ENCODE assay signal across 8 cellular contexts in genomic region chr11:128483211-128483788, GRCh38.
DNase-seq lines count a peak whose midpoint lies in the region; ATAC-seq, FAIRE-seq and TF ChIP-seq lines count a peak whose summit lies in the region.

No MANE protein-coding gene starts in this region.

- H3K27ac ChIP-seq in GM12878 (ENCODE audit: control insufficient read depth, insufficient read depth) (peak overlapping the region; percentile 97), thymus (ENCODE audit: low read depth) (peak overlapping the region; percentile 87), A673 (ENCODE audit: low read depth, low read length, poor library complexity, severe bottlenecking) (no peak overlapping the region)

- H3K4me1 ChIP-seq in GM12878 (ENCODE audit: control insufficient read depth, insufficient read depth, low read length) (peaks cover 41% of the 10 kb centered on the region), thymus (ENCODE audit: control insufficient read depth, insufficient read depth, low read length) (peaks cover 56% of the 10 kb centered on the region), A673 (ENCODE audit: insufficient read depth, low read length, poor library complexity, severe bottlenecking) (no peaks in the 10 kb centered on the region)

- FAIRE-seq in GM12878 (lab: Jason Lieb, UNC), result peak; percentile 59

- H3K9me3 ChIP-seq in GM12878 (replicated peaks; ENCODE audit: control insufficient read depth, insufficient read depth, low read length) (peaks cover 4% of the 10 kb centered on the region; the same call in 2 of the 3 replicates), thymus (ENCODE audit: control insufficient read depth) (no peaks in the 10 kb centered on the region), A673 (ENCODE audit: low read depth, low read length, poor library complexity, severe bottlenecking) (no peaks in the 10 kb centered on the region)

- ATAC-seq in GM19324 (IDR thresholded peaks at IDR 0.05; ENCODE audit: low FRiP score, unreplicated experiment) (peak; percentile 69), HG03342 (IDR thresholded peaks at IDR 0.05; ENCODE audit: unreplicated experiment) (peak; percentile 71), GM12878 (peak; percentile 84)

- peak; percentile 18; the same call in 1 of the 2 replicates for TF ChIP-seq RAD21 in GM12878 (IDR thresholded peaks at IDR 0.05; ENCODE audit: insufficient read depth, low read depth, low read length)

- RAD21 ChIA-PET in GM12878 (lab: Charles Lee; ENCODE audit: unreplicated experiment), result interaction anchor here (0.7 to 5.3 kb wide), 22 partner anchors 11 to 194 kb away, joined by 3 to 74 read pairs (median 5); no protein-coding TSS in a partner anchor

- intact Hi-C loops in GM12878 (cut with micrococcal nuclease; ENCODE audit: unreplicated experiment), result loop anchor here (1.0 to 2.0 kb wide), 2 partner anchors 14 to 34 kb away; no protein-coding TSS in a partner anchor
- intact Hi-C loops in A673 (cut with micrococcal nuclease; ENCODE audit: unreplicated experiment), result no loop called here

- POLR2A ChIA-PET in GM12878 (lab: Charles Lee) (interaction anchor here (0.8 to 4.0 kb wide), 13 partner anchors 11 to 188 kb away, joined by 3 to 32 read pairs (median 7); no protein-coding TSS in a partner anchor), A673 (lab: Charles Lee; ENCODE audit: low non-redundant PET) (no interaction called here)

- TF ChIP-seq CTCF in GM12878 (IDR thresholded peaks at IDR 0.05 in 2 of 3, conservative IDR thresholded peaks at IDR 0.05 in 1 of 3; ENCODE audit: control insufficient read depth in 2 of 3, extremely low read depth in 1 of 3, insufficient read depth in 1 of 3, low read depth in 3 of 3, low read length in 3 of 3), result no peak
- TF ChIP-seq CTCF in A673 (conservative IDR thresholded peaks at IDR 0.05; ENCODE audit: low read depth, low read length), result no peak

- H4K20me1 ChIP-seq in GM12878 (ENCODE audit: control insufficient read depth, insufficient read depth), result no peaks in the 10 kb centered on the region

- H3K27me3 ChIP-seq in GM12878 (replicated peaks in 1 of 2; ENCODE audit: control insufficient read depth in 2 of 2, insufficient read depth in 2 of 2, low read length in 1 of 2), result no peaks in the 10 kb centered on the region
- no peaks in the 10 kb centered on the region for H3K27me3 ChIP-seq in thymus (ENCODE audit: control insufficient read depth, insufficient read depth)
- H3K27me3 ChIP-seq in A673 (replicated peaks; ENCODE audit: insufficient read depth, low read depth, low read length, poor library complexity), result peaks cover 18% of the 10 kb centered on the region

- H3K79me2 ChIP-seq in GM12878 (ENCODE audit: control insufficient read depth, insufficient read depth, low read length), result peaks cover 40% of the 10 kb centered on the region

- in situ Hi-C loops in GM12878 (cut with MboI), result no loop called here

- peak overlapping the region; percentile 84 for H3K9ac ChIP-seq in GM12878 (ENCODE audit: control insufficient read depth, insufficient read depth, low read length)

- H3K36me3 ChIP-seq in GM12878 (ENCODE audit: control insufficient read depth in 2 of 2, insufficient read depth in 2 of 2, low read length in 1 of 2), result peaks cover 18 to 55% of the 10 kb centered on the region in 2 experiments
- peaks cover 68% of the 10 kb centered on the region for H3K36me3 ChIP-seq in thymus (ENCODE audit: control insufficient read depth, insufficient read depth)
- no peaks in the 10 kb centered on the region for H3K36me3 ChIP-seq in A673 (ENCODE audit: insufficient read depth, low read length, poor library complexity, severe bottlenecking)

- 1% methylated on average over 7 of the region's 7 CpGs for WGBS in GM12878 (ENCODE audit: insufficient coverage, insufficient replicate concordance, low lambda C conversion rate, missing lambda C conversion rate)
- WGBS in thymus, result 82% methylated on average over 7 of the region's 7 CpGs

- CTCF ChIA-PET in GM12878 (lab: Yijun Ruan, JAX), result interaction anchor here (0.7 to 3.9 kb wide), 17 partner anchors 8 to 348 kb away, joined by 3 to 27 read pairs (median 4); no protein-coding TSS in a partner anchor
- CTCF ChIA-PET in A673 (lab: Charles Lee), result no interaction called here

- BruUV-seq in GM12878 (replicated peaks; lab: Mats Ljungman, UMichigan) (no TSS peak), A673 (replicated peaks; lab: Mats Ljungman, UMichigan) (no TSS peak)

- SMC1A ChIA-PET in GM12878 (lab: Charles Lee; ENCODE audit: uncharacterized antibody, unreplicated experiment), result interaction anchor here (0.7 to 8.1 kb wide), 30 partner anchors 9 to 347 kb away, joined by 3 to 111 read pairs (median 5); no protein-coding TSS in a partner anchor

- H3K4me3 ChIP-seq in GM12878 (peak overlapping the region; percentile 37; the same call in 1 of the 2 replicates), thymus (ENCODE audit: low read length) (peak overlapping the region; percentile 2), A673 (ENCODE audit: low read depth, low read length, poor library complexity, severe bottlenecking) (no peak overlapping the region)

- peak in 1 of 2 experiments; percentile 24; a peak in 1 of 4 replicates for TF ChIP-seq EP300 in GM12878 (IDR thresholded peaks at IDR 0.05; ENCODE audit: borderline replicate concordance in 1 of 2, control insufficient read depth in 1 of 2, low read depth in 2 of 2, low read length in 2 of 2)

- no peak for TF ChIP-seq POLR2A in GM12878 (IDR thresholded peaks at IDR 0.05; ENCODE audit: low read depth, low read length)

- H3K4me2 ChIP-seq in GM12878 (ENCODE audit: control insufficient read depth, insufficient read depth), result peak overlapping the region; percentile 78

- peak overlapping the region; percentile 9; the same call in 1 of the 2 replicates for H2AFZ ChIP-seq in GM12878 (ENCODE audit: control insufficient read depth, low read depth, low read length)

- DNase-seq in Ammon's horn (ENCODE audit: low spot score) (peak; percentile 32), GM12878 (ENCODE audit: low read depth, low spot score) (peak; percentile 79), KG1 (lab: John Stamatoyannopoulos, UW) (no peak), A673 (ENCODE audit: low spot score) (no peak), ureter (ENCODE audit: low spot score) (no peak)

TF ChIP-seq in GM12878, 131 proteins besides CTCF, POLR2A, EP300 and RAD21 (continues in another document):
- TF ChIP-seq ETV6 (conservative IDR thresholded peaks at IDR 0.05 in 1 of 2, IDR thresholded peaks at IDR 0.05 in 1 of 2; ENCODE audit: borderline replicate concordance in 1 of 2, low read depth in 1 of 2) (peak in 1 of 2 experiments; percentile 32; a peak in 1 of 4 replicates), SP1 (IDR thresholded peaks at IDR 0.05; ENCODE audit: low read depth, low read length) (no peak), POU2F2 (IDR thresholded peaks at IDR 0.05; ENCODE audit: borderline replicate concordance, low read depth, low read length) (peak; percentile 46; the same call in 1 of the 3 replicates), SPI1 (IDR thresholded peaks at IDR 0.05; ENCODE audit: borderline replicate concordance, insufficient read depth, low read depth, low read length) (peak; percentile 78), ATF2 (IDR thresholded peaks at IDR 0.05; ENCODE audit: low read length) (peak; percentile 63), IKZF2 (IDR thresholded peaks at IDR 0.05) (peak in 1 of 2 experiments; percentile 61; a peak in 1 of 4 replicates), SRF (IDR thresholded peaks at IDR 0.05; ENCODE audit: low read depth in 2 of 2, low read length in 2 of 2) (no peak), SMC3 (IDR thresholded peaks at IDR 0.05; ENCODE audit: borderline replicate concordance, low read length) (peak; percentile 14; the same call in 1 of the 2 replicates), BCL3 (IDR thresholded peaks at IDR 0.05; ENCODE audit: borderline replicate concordance, insufficient read depth, low read depth, low read length, poor library complexity, severe bottlenecking) (peak; percentile 69), POLR2AphosphoS2 (IDR thresholded peaks at IDR 0.05; ENCODE audit: low read depth, low read length) (no peak), BACH1 (IDR thresholded peaks at IDR 0.05; ENCODE audit: borderline replicate concordance) (peak; percentile 36; the same call in 1 of the 2 replicates), RFX5 (IDR thresholded peaks at IDR 0.05; ENCODE audit: low read depth, low read length) (no peak), CBX5 (IDR thresholded peaks at IDR 0.05; ENCODE audit: low read depth) (0 out of 2 replicates have a peak, but pooled peaks have one; percentile 31), MXI1 (IDR thresholded peaks at IDR 0.05; ENCODE audit: low read depth, low read length) (peak; percentile 75; the same call in 1 of the 2 replicates)

Comparison
In these comparisons a context has a peak if more than half of its experiments do, and no peak if none do; other contexts are left out.
1. DNase-seq: peak in Ammon's horn (single experiment) and GM12878 (single experiment); none in KG1 (single experiment), A673 (single experiment) and ureter (single experiment).
2. Peak in every context shown above with its lines, with median percentiles within 50 percentile points of each other: ATAC-seq.